Comparison of ENCODE assay signal across 24 cellular contexts in genomic region chr22:35498446-35498845, GRCh38. TPM values are rescaled to one million over a fixed set of nuclear protein-coding genes. Genes with fewer than 3 reads are reported as not detected.
"Had no signal": no experiment of that assay in that cellular context is flagged by ENCODE, and none has a peak within 500 bp of the region (broad histone marks: within the 10 kb centered on the region; RNA-seq: fewer than 3 reads in every experiment).

No MANE protein-coding gene starts in this region.

- H3K36me3 ChIP-seq: gastrocnemius medialis, heart left ventricle, stomach, thyroid gland had no signal

- ATAC-seq: gastrocnemius medialis; heart left ventricle; natural killer cell treated with Interleukin-12 subunit alpha and Interleukin-12 subunit beta and Interleukin-15 and Interleukin-18, amount 100 ng/mL, for 72 hours; sciatic nerve; stimulated activated effector memory CD8-positive, alpha-beta T cell treated with anti-CD3 and anti-CD28 coated beads, Interleukin-12 subunit alpha, Interleukin-12 subunit beta, amount 100 ng/mL, for 72 hours had no signal

- H3K9me3 ChIP-seq: gastrocnemius medialis, heart left ventricle, stomach, thyroid gland had no signal

- H3K27me3 ChIP-seq: gastrocnemius medialis, thyroid gland had no signal

- DNase-seq: caudate nucleus; effector CD8-positive, alpha-beta T cell; endodermal cell; foreskin fibroblast; gastrocnemius medialis; heart left ventricle; hippocampal formation; immature natural killer cell; islet precursor cell; kidney glomerular epithelial cell; left colon; naive B cell; stimulated activated CD4-positive, alpha-beta T cell treated with anti-CD3 and anti-CD28 coated beads, Interleukin-2, amount 100 ng/mL, for 24 hours; stimulated activated CD4-positive, alpha-beta T cell treated with anti-CD3 and anti-CD28 coated beads, Interleukin-4, amount 100 ng/mL, for 24 hours; stimulated activated naive CD4-positive, alpha-beta T cell treated with Interleukin-2 at 50 U/mL for 16 hours; stomach; thyroid gland had no signal

- H3K4me3 ChIP-seq: gastrocnemius medialis, heart left ventricle, lung, stomach, thyroid gland had no signal

- H3K9ac ChIP-seq: parathyroid adenoma had no signal

- H3K27ac ChIP-seq: epithelial cell of prostate, gastrocnemius medialis, parathyroid adenoma, stomach, thyroid gland had no signal

- H3K4me1 ChIP-seq: gastrocnemius medialis, heart left ventricle, parathyroid adenoma, thyroid gland had no signal

RNA-seq across cellular contexts. Expression of gene RASD2, which starts 42.2 kb away (rescaled TPM):
- total RNA-seq: neural crest cell had no signal
